In the genomic region with DNA sequence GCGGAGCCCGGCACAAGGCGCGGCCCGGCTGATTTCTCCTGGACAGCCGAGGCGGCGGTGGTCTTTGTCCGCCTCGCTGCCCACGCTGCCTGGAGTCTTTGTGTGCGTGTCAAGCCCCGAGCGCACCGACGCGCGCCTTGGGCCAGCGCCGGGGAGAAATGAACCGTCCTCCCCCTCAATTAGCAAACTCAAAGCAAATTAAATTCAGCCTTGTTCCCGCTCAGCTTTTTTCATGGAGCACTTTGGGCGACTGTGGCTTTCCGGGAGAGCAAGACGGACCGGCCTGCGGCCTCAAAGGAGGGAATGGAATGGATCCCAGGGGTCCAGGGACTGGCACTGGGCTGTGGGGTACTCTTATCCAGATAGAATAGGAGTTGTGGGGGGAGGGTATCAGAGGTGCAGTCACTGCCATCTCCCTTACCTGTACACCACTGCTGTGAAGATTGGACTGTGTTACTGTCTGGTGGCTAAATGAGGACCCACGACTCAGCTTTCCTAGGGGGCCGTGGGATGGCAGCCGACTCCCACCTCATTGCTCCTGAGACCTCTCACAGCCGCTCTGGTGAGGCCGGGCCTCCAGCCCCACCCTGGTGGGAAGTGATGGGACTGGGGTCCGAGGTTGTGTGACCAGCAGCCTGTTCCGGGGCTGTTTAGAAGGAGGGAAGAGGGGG, we compare ENCODE assay signal across 16 cellular contexts. TPM values are rescaled to one million over a fixed set of nuclear protein-coding genes. Genes with fewer than 3 reads are reported as not detected.
A peak's percentile ranks its signal among the peaks of the same experiment; 100 is the strongest.
DNase-seq lines count a peak whose midpoint lies in the region; ATAC-seq, FAIRE-seq and TF ChIP-seq lines count a peak whose summit lies in the region.
"Had no signal": no experiment of that assay in that cellular context is flagged by ENCODE, and none has a peak within 500 bp of the region (broad histone marks: within the 10 kb centered on the region; RNA-seq: fewer than 3 reads in every experiment).

No MANE protein-coding gene starts in this region.

- H3K4me2 ChIP-seq in H9 (ENCODE audit: insufficient read depth, insufficient read length, low read length), result peak overlapping the region; percentile 30
- peak overlapping the region; percentile 70 to 83; a peak in 3 of 4 replicates for H3K4me2 ChIP-seq in H1 (ENCODE audit: insufficient read depth in 1 of 2, low read depth in 2 of 2, low read length in 2 of 2)
- no peak overlapping the region for H3K4me2 ChIP-seq in PC-3 (ENCODE audit: low read length)
- H3K4me2 ChIP-seq: KMS-11 had no signal

- no peaks in the 10 kb centered on the region for H3K9me2 ChIP-seq in PC-3 (replicated peaks; ENCODE audit: low read length)

- no peaks in the 10 kb centered on the region for H3K9me3 ChIP-seq in H9 (ENCODE audit: control insufficient read depth, low read depth, low read length)
- H3K9me3 ChIP-seq in H1 (ENCODE audit: insufficient read depth in 2 of 2, low read depth in 1 of 2, low read length in 1 of 2), result no peaks in the 10 kb centered on the region
- H3K9me3 ChIP-seq in testis, result no peaks in the 10 kb centered on the region
- H3K9me3 ChIP-seq in PC-3 (ENCODE audit: low read length), result no peaks in the 10 kb centered on the region

- H4K8ac ChIP-seq in H9 (replicated peaks; ENCODE audit: insufficient read length, low read depth, low read length), result no peak overlapping the region
- H4K8ac ChIP-seq in H1 (ENCODE audit: extremely low read depth, insufficient read depth, low read length), result no peak overlapping the region

- peaks cover 0 to 13% of the 10 kb centered on the region in 2 experiments; a peak in 2 of 5 replicates for H3K9me3 Mint-ChIP-seq in H9
- H3K9me3 Mint-ChIP-seq in nephron, result peaks cover 5% of the 10 kb centered on the region
- H3K9me3 Mint-ChIP-seq: natural killer cell; T-helper 2 cell treated with Interferon-gamma antibody and Interleukin-4, amounts not matched to agents 5 μg/mL and 100 μg/mL, for 36 hours had no signal

- H3K27me3 Mint-ChIP-seq in H9 (ENCODE audit: low read depth) (peaks cover 99% of the 10 kb centered on the region), nephron (ENCODE audit: low read depth) (peaks cover 98% of the 10 kb centered on the region)

- H3K4me3 Mint-ChIP-seq in H9 (peak overlapping the region in 1 of 2 experiments; percentile 12; a peak in 2 of 5 replicates), nephron (peak overlapping the region; percentile 86 to 91 (median 88))
- H3K4me3 Mint-ChIP-seq: natural killer cell; T-helper 2 cell treated with Interferon-gamma antibody and Interleukin-4, amounts not matched to agents 5 μg/mL and 100 μg/mL, for 36 hours had no signal

- DNase-seq in H9 (no peak), H1 (ENCODE audit: low read depth in 1 of 2, low spot score in 2 of 2) (no peak), testis (no peak), NCI-H1048 (lab: John Stamatoyannopoulos, UW) (no peak), PC-3 (no peak), erythroblast (lab: John Stamatoyannopoulos, UW) (no peak)
- DNase-seq: activated CD4-positive, CD25-positive, alpha-beta regulatory T cell; CD8-positive, alpha-beta memory T cell; natural killer cell; NCI-H524; stimulated activated naive CD8-positive, alpha-beta T cell treated with anti-CD3 and anti-CD28 coated beads, Interleukin-15, Interleukin-2, amounts not matched to agents 100 U/mL and 50 U/mL, for 24 hours had no signal

- TF ChIP-seq RAD21 in H1 (IDR thresholded peaks at IDR 0.05 in 1 of 2, conservative IDR thresholded peaks at IDR 0.05 in 1 of 2; ENCODE audit: low read depth in 2 of 2, low read length in 2 of 2), result no peak

- H3K4me1 Mint-ChIP-seq in H9, result peaks cover 29 to 61% of the 10 kb centered on the region in 2 experiments
- peaks cover 47% of the 10 kb centered on the region for H3K4me1 Mint-ChIP-seq in nephron

- peaks cover 89% of the 10 kb centered on the region for H3K27me3 ChIP-seq in H9 (ENCODE audit: insufficient read depth, low read length)
- peaks cover 90 to 99% (median 96%) of the 10 kb centered on the region in 4 experiments for H3K27me3 ChIP-seq in H1 (replicated peaks in 1 of 4; ENCODE audit: control insufficient read depth in 3 of 4, extremely low read depth in 1 of 4, insufficient read depth in 3 of 4, low read length in 3 of 4)
- H3K27me3 ChIP-seq in testis, result peaks cover 3% of the 10 kb centered on the region
- peaks cover 70% of the 10 kb centered on the region for H3K27me3 ChIP-seq in PC-3 (ENCODE audit: low read length)

- no peak overlapping the region for H3K14ac ChIP-seq in H9 (ENCODE audit: insufficient read depth, low read length)
- H3K14ac ChIP-seq in H1 (ENCODE audit: insufficient read length), result no peak overlapping the region

- peaks cover 6% of the 10 kb centered on the region for H3K23me2 ChIP-seq in H9 (ENCODE audit: insufficient read length, low read depth, low read length, poor library complexity, severe bottlenecking)
- peaks cover 5% of the 10 kb centered on the region; the same call in 1 of the 2 replicates for H3K23me2 ChIP-seq in H1 (ENCODE audit: low read depth, low read length)

- H3K27ac ChIP-seq in H9 (ENCODE audit: insufficient read length, low read depth, low read length), result no peak overlapping the region
- no peak overlapping the region for H3K27ac ChIP-seq in H1 (ENCODE audit: low read depth, low read length)
- H3K27ac ChIP-seq in testis, result peak overlapping the region; percentile 18 to 80
- no peak overlapping the region for H3K27ac ChIP-seq in PC-3 (ENCODE audit: low read length)
- H3K27ac ChIP-seq: KMS-11 had no signal

- H3K4me3 ChIP-seq in H1 (ENCODE audit: extremely low read depth in 1 of 4, insufficient read depth in 2 of 4, low read depth in 3 of 4, low read length in 4 of 4) (peak overlapping the region in 2 of 4 experiments; percentile 5 to 62; a peak in 4 of 8 replicates), testis (no peak overlapping the region), PC-3 (ENCODE audit: low read length) (no peak overlapping the region)

- H2BK15ac ChIP-seq in H9 (ENCODE audit: low read depth, low read length) (no peak overlapping the region), H1 (ENCODE audit: low read length) (no peak overlapping the region)

- H3K36me3 Mint-ChIP-seq in H9 (ENCODE audit: insufficient read depth in 1 of 3, low read depth in 3 of 3), result no peaks in the 10 kb centered on the region
- peaks cover 52% of the 10 kb centered on the region for H3K36me3 Mint-ChIP-seq in nephron (ENCODE audit: low read depth)
- H3K36me3 Mint-ChIP-seq: CD8-positive, alpha-beta memory T cell; natural killer cell had no signal

- FAIRE-seq in H1 (lab: Jason Lieb, UNC), result no peak

- H3K4me1 ChIP-seq in H9 (ENCODE audit: insufficient read depth, low read length) (no peaks in the 10 kb centered on the region), H1 (replicated peaks in 1 of 4; ENCODE audit: control insufficient read depth in 3 of 4, insufficient read depth in 4 of 4, low read length in 3 of 4) (peaks cover 0 to 33% (median 21%) of the 10 kb centered on the region in 4 experiments; a peak in 6 of 7 replicates), testis (peaks cover 16% of the 10 kb centered on the region), PC-3 (ENCODE audit: insufficient read depth, low read length) (no peaks in the 10 kb centered on the region)

- H2AFZ ChIP-seq in H9 (ENCODE audit: low read length), result no peak overlapping the region
- no peak overlapping the region for H2AFZ ChIP-seq in H1 (ENCODE audit: low read length)
- H2AFZ ChIP-seq in PC-3 (ENCODE audit: low read length), result no peak overlapping the region

- POLR2A ChIA-PET in H1 (lab: Charles Lee; ENCODE audit: partially characterized antibody) (interaction anchor here (1.1 to 1.3 kb wide), 2 partner anchors 9 to 292 kb away, joined by 3 read pairs; no protein-coding TSS in a partner anchor), PC-3 (lab: Charles Lee; ENCODE audit: unreplicated experiment) (no interaction called here)

- H2BK12ac ChIP-seq in H9 (ENCODE audit: insufficient read length, low read depth, low read length), result no peak overlapping the region
- H2BK12ac ChIP-seq in H1 (ENCODE audit: low read depth, low read length), result no peak overlapping the region

- H2BK20ac ChIP-seq in H9 (ENCODE audit: low read depth, low read length, poor library complexity, severe bottlenecking), result no peak overlapping the region
- no peak overlapping the region for H2BK20ac ChIP-seq in H1 (ENCODE audit: low read length)

- TF ChIP-seq CTCF in H9 (conservative IDR thresholded peaks at IDR 0.05), result no peak
- no peak for TF ChIP-seq CTCF in H1 (IDR thresholded peaks at IDR 0.05; ENCODE audit: control extremely low read depth in 1 of 3, insufficient read depth in 1 of 3, low read depth in 1 of 3, low read length in 3 of 3)
- TF ChIP-seq CTCF in nephron (IDR thresholded peaks at IDR 0.05; ENCODE audit: unreplicated experiment in 3 of 3), result no peak
- TF ChIP-seq CTCF in testis (IDR thresholded peaks at IDR 0.05), result no peak
- no peak for TF ChIP-seq CTCF in PC-3 (conservative IDR thresholded peaks at IDR 0.05; ENCODE audit: low read depth, low read length)

- H3K79me1 ChIP-seq in H9 (ENCODE audit: insufficient read depth, low read depth, low read length, poor library complexity, severe bottlenecking), result no peaks in the 10 kb centered on the region
- H3K79me1 ChIP-seq in H1 (ENCODE audit: low read depth, low read length), result no peaks in the 10 kb centered on the region

- no peak overlapping the region for H3K56ac ChIP-seq in H9 (ENCODE audit: insufficient read length, low read depth, low read length)
- no peak overlapping the region for H3K56ac ChIP-seq in H1 (replicated peaks; ENCODE audit: insufficient read length, low read depth, low read length)

- no TSS peak for BruUV-seq in PC-3 (replicated peaks; lab: Mats Ljungman, UMichigan)

- H3K79me2 ChIP-seq in H9 (ENCODE audit: insufficient read depth, low read length) (no peaks in the 10 kb centered on the region), H1 (ENCODE audit: control insufficient read depth in 1 of 2, insufficient read depth in 2 of 2, low read length in 2 of 2) (no peaks in the 10 kb centered on the region), PC-3 (ENCODE audit: low read length) (no peaks in the 10 kb centered on the region)

- H3K18ac ChIP-seq in H9 (ENCODE audit: insufficient read length, low read depth, low read length) (no peak overlapping the region), H1 (ENCODE audit: extremely low read depth, low read length) (no peak overlapping the region)

- H3K36me3 ChIP-seq in H1 (ENCODE audit: control insufficient read depth in 2 of 4, insufficient read depth in 4 of 4, low read length in 3 of 4) (no peaks in the 10 kb centered on the region; a peak in 1 of 8 replicates), testis (ENCODE audit: low read depth, missing control alignments) (no peaks in the 10 kb centered on the region), PC-3 (ENCODE audit: low read depth, low read length) (no peaks in the 10 kb centered on the region)

- H3K23ac ChIP-seq in H9 (ENCODE audit: insufficient read length, low read depth, low read length) (no peak overlapping the region), H1 (ENCODE audit: insufficient read length) (no peak overlapping the region)

- TF ChIP-seq EP300 in H1 (IDR thresholded peaks at IDR 0.05; ENCODE audit: borderline replicate concordance in 1 of 2, low read depth in 2 of 2, low read length in 2 of 2), result no peak

- H4K5ac ChIP-seq in H9 (ENCODE audit: insufficient read length, low read depth, low read length) (no peak overlapping the region), H1 (ENCODE audit: insufficient read length, low read depth, low read length) (no peak overlapping the region)

- H4K20me1 ChIP-seq in H9 (ENCODE audit: control insufficient read depth, insufficient read depth, insufficient read length) (peaks cover 3% of the 10 kb centered on the region), H1 (replicated peaks in 1 of 2; ENCODE audit: control insufficient read depth in 1 of 2, insufficient read depth in 2 of 2, low read length in 2 of 2) (peaks cover 23 to 37% of the 10 kb centered on the region in 2 experiments), PC-3 (ENCODE audit: low read length) (no peaks in the 10 kb centered on the region)

- H3K9ac ChIP-seq in H9 (ENCODE audit: extremely low read depth, insufficient read length, low read length) (no peak overlapping the region), H1 (replicated peaks in 1 of 4; ENCODE audit: extremely low read depth in 1 of 4, low read depth in 3 of 4, low read length in 3 of 4) (no peak overlapping the region), PC-3 (ENCODE audit: low read length) (no peak overlapping the region)
- H3K9ac ChIP-seq: KMS-11 had no signal

- CTCF ChIA-PET in H1 (lab: Charles Lee; ENCODE audit: partially characterized antibody), result interaction anchor here (0.6 to 3.5 kb wide), 10 partner anchors 9 to 713 kb away, joined by 3 to 27 read pairs (median 3); no protein-coding TSS in a partner anchor
- CTCF ChIA-PET in PC-3 (lab: Charles Lee), result no interaction called here

- H3K27ac Mint-ChIP-seq in H9 (no peak overlapping the region), nephron (peak overlapping the region; percentile 97 to 99 (median 99))
- H3K27ac Mint-ChIP-seq: natural killer cell had no signal

- H2BK5ac ChIP-seq in H9 (ENCODE audit: insufficient read length, low read length) (no peak overlapping the region), H1 (ENCODE audit: low read depth, low read length) (no peak overlapping the region)

- H2AK5ac ChIP-seq in H9 (ENCODE audit: insufficient read length, low read length) (no peak overlapping the region), H1 (ENCODE audit: low read depth, low read length) (no peak overlapping the region)

- no peak for ATAC-seq in PC-3
- ATAC-seq in GM21717 (IDR thresholded peaks at IDR 0.05; ENCODE audit: unreplicated experiment), result no peak
- ATAC-seq: natural killer cell; stimulated activated naive CD8-positive, alpha-beta T cell treated with anti-CD3 and anti-CD28 coated beads, Interleukin-15, Interleukin-2, amounts not matched to agents 100 U/mL and 50 U/mL, for 24 hours had no signal

- H3T11ph ChIP-seq in H9 (ENCODE audit: low read length), result no peak overlapping the region

- no peak overlapping the region for H2BK120ac ChIP-seq in H9 (ENCODE audit: low read depth, low read length, poor library complexity, severe bottlenecking)
- no peak overlapping the region for H2BK120ac ChIP-seq in H1 (replicated peaks; ENCODE audit: low read depth, low read length)

- H4K91ac ChIP-seq in H9 (ENCODE audit: insufficient read length, low read depth, low read length) (no peak overlapping the region), H1 (replicated peaks; ENCODE audit: insufficient read length, low read length) (no peak overlapping the region)

- intact Hi-C loops in testis (cut with DNase I; ENCODE audit: low total_unique reads), result loop anchor here (10.0 kb wide), 1 partner anchor 498 kb away; a partner anchor contains a TSS
- intact Hi-C loops in PC-3 (cut with micrococcal nuclease), result no loop called here

- no CpG with 5 or more reads among the region's 34 CpGs for WGBS in H9 (ENCODE audit: extremely low coverage, insufficient read length, low lambda C conversion rate)
- 5% methylated on average over 34 of the region's 34 CpGs; no CpG with 5 or more reads in 1 of the 2 experiments for WGBS in H1 (ENCODE audit: extremely low coverage in 1 of 2, insufficient coverage in 1 of 2, insufficient read length in 1 of 2, insufficient replicate concordance in 2 of 2, low coverage in 1 of 2, low lambda C conversion rate in 2 of 2, missing lambda C conversion rate in 1 of 2), 2 experiments
- 33% methylated on average over 24 to 34 of the region's 34 CpGs for WGBS in testis, 2 donors

- H3K4ac ChIP-seq in H9 (ENCODE audit: low read depth, low read length) (no peak overlapping the region), H1 (replicated peaks; ENCODE audit: insufficient read length, low read depth, low read length) (no peak overlapping the region)

- H3F3A ChIP-seq in PC-3 (ENCODE audit: low read length, unreplicated experiment), result no peaks in the 10 kb centered on the region

- TF ChIP-seq POLR2A in H1 (IDR thresholded peaks at IDR 0.05; ENCODE audit: control extremely low read depth in 1 of 2, low read depth in 2 of 2, low read length in 2 of 2) (no peak), testis (IDR thresholded peaks at IDR 0.05) (no peak), erythroblast (IDR thresholded peaks at IDR 0.05; ENCODE audit: low read length) (no peak)

RNA-seq across cellular contexts. Expression of a gene that starts 4.2 kb away (rescaled TPM):
- total RNA-seq in H9 (2021) (not detected in 2 replicates), testis (1 to 10 TPM; 1.5 to 1.9 TPM), PC-3 (2014; rRNA removed) (not detected in 2 replicates)
- not detected in 2 replicates for total RNA-seq in H1 (2021; fragmentation: NEBNext Ultra II Directional; extraction: Animal tissue kit (Norgen Biotek cat#: 25700))
- polyA plus RNA-seq in H1 (2011; rRNA removed) (not detected in 2 replicates), testis (ENCODE audit: insufficient read depth, low read depth, low replicate concordance) (6.9 TPM)
- polyA plus RNA-seq in H1 (2011; cell fraction: cytosol; rRNA removed), result 0.06 TPM
- polyA plus RNA-seq in H1 (2011; cell fraction: nucleus; rRNA removed), result 0.04 TPM
- 0.08 to 0.23 TPM (median 0.14 TPM) in 4 replicates for polyA plus RNA-seq in H1 (2012, experiment 1 of 2)
- 0.10 TPM for polyA plus RNA-seq in H1 (2012, experiment 2 of 2)
- 0.04 TPM for polyA plus RNA-seq in H1 (2013, experiment 1 of 2)
- not detected for polyA plus RNA-seq in H1 (2013, experiment 2 of 2)
- not detected in 2 replicates for polyA minus RNA-seq in H1 (2011; rRNA and poly(A)+ RNA removed)
- polyA minus RNA-seq in H1 (2011; cell fraction: cytosol; rRNA and poly(A)+ RNA removed), result not detected
- not detected for polyA minus RNA-seq in H1 (2011; cell fraction: nucleus; rRNA and poly(A)+ RNA removed)
- total RNA-seq: activated CD8-positive, alpha-beta memory T cell treated with anti-CD3 and anti-CD28 coated beads for 36 hours; CD8-positive, alpha-beta memory T cell; natural killer cell had no signal
- polyA plus RNA-seq: CD8-positive, alpha-beta memory T cell had no signal

Comparison
In these comparisons a context has a peak if more than half of its experiments do, and no peak if none do; other contexts are left out.
1. H3K27ac ChIP-seq: peak in testis (2 of 2); none in H9 (single experiment), H1 (single experiment) and PC-3 (single experiment).
2. H3K27ac Mint-ChIP-seq: peak in nephron (3 of 3); none in H9 (0 of 3).